In the genomic region with DNA sequence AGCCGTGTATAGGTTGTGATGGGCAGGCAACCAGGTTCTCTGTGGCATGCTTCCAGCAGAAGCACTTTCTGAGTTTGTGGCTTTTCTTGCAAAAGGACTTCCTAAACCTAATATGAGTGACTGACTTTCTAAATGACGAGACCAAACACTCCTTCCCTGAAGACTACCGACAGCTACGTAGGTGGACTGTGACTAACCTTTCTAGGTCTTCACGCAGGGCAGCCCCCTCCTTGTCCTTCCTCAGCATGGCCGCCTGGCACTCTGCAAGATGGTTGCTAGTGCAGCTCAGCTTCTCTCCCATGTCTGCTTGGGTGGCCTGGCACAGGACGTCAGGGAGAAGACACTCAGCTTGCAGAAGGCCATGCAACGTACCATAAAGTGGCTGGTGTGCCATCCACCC, we compare ENCODE assay signal across 16 cellular contexts. TPM values are rescaled to one million over a fixed set of nuclear protein-coding genes. Genes with fewer than 3 reads are reported as not detected.
DNase-seq lines count a peak whose midpoint lies in the region; ATAC-seq and TF ChIP-seq lines count a peak whose summit lies in the region.
"Had no signal": no experiment of that assay in that cellular context is flagged by ENCODE, and none has a peak within 500 bp of the region (broad histone marks: within the 10 kb centered on the region; RNA-seq: fewer than 3 reads in every experiment).

No MANE protein-coding gene starts in this region.

- BruUV-seq in Calu3 (replicated peaks; lab: Mats Ljungman, UMichigan), result no TSS peak

- peak in 1 of 3 donors; percentile 74 for DNase-seq in CD4-positive, CD25-positive, alpha-beta regulatory T cell
- DNase-seq in Peyer's patch, result peak in 1 of 3 donors; percentile 46
- peak; percentile 61 for DNase-seq in activated naive CD8-positive, alpha-beta T cell treated with anti-CD3 and anti-CD28 coated beads for 36 hours
- DNase-seq in RWPE1 (ENCODE audit: low spot score), result no peak
- no peak for DNase-seq in Calu3
- DNase-seq: AML-193, dermis blood vessel endothelial cell, GDM1, kidney, natural killer cell, NCI-H187, OCI-M1, substantia nigra had no signal

- H3K27ac ChIP-seq in CD4-positive, CD25-positive, alpha-beta regulatory T cell (ENCODE audit: insufficient read depth, low read length, poor library complexity, severe bottlenecking), result peak overlapping the region; percentile 71
- H3K27ac ChIP-seq in Peyer's patch (peak overlapping the region in 3 of 4 donors; percentile 10 to 68 (median 33)), RWPE1 (no peak overlapping the region)

- peaks cover 84% of the 10 kb centered on the region for H3K36me3 ChIP-seq in CD4-positive, CD25-positive, alpha-beta regulatory T cell (ENCODE audit: control insufficient read depth, insufficient read depth, low read length)
- H3K36me3 ChIP-seq in Peyer's patch, result peaks cover 0 to 96% (median 3%) of the 10 kb centered on the region in 3 donors

- peaks cover 29 to 65% (median 42%) of the 10 kb centered on the region in 4 donors for H3K4me1 Mint-ChIP-seq in CD4-positive, CD25-positive, alpha-beta regulatory T cell
- peaks cover 58% of the 10 kb centered on the region for H3K4me1 Mint-ChIP-seq in activated naive CD8-positive, alpha-beta T cell treated with anti-CD3 and anti-CD28 coated beads for 36 hours
- H3K4me1 Mint-ChIP-seq in Calu3 (ENCODE audit: low read depth, unreplicated experiment), result no peaks in the 10 kb centered on the region

- no peak overlapping the region for H3K4me3 ChIP-seq in CD4-positive, CD25-positive, alpha-beta regulatory T cell (ENCODE audit: low read depth, low read length)
- no peak overlapping the region for H3K4me3 ChIP-seq in Peyer's patch

- no peak for TF ChIP-seq CTCF in Peyer's patch (IDR thresholded peaks at IDR 0.05)
- no peak for TF ChIP-seq CTCF in RWPE1 (conservative IDR thresholded peaks at IDR 0.05; ENCODE audit: low read depth)
- TF ChIP-seq CTCF in Calu3 (IDR thresholded peaks at IDR 0.05; ENCODE audit: unreplicated experiment), result no peak

- H3K27me3 ChIP-seq in CD4-positive, CD25-positive, alpha-beta regulatory T cell (ENCODE audit: control insufficient read depth, insufficient read depth, low read length), result no peaks in the 10 kb centered on the region
- no peaks in the 10 kb centered on the region for H3K27me3 ChIP-seq in Peyer's patch

- H3K4me3 Mint-ChIP-seq in CD4-positive, CD25-positive, alpha-beta regulatory T cell, result peak overlapping the region in 2 of 4 donors; percentile 67 to 78
- no peak overlapping the region for H3K4me3 Mint-ChIP-seq in activated naive CD8-positive, alpha-beta T cell treated with anti-CD3 and anti-CD28 coated beads for 36 hours
- no peak overlapping the region for H3K4me3 Mint-ChIP-seq in Calu3 (ENCODE audit: low read depth, unreplicated experiment)
- H3K4me3 Mint-ChIP-seq: natural killer cell had no signal

- CTCF ChIA-PET in RWPE1 (lab: Yijun Ruan, JAX), result no interaction called here
- CTCF ChIA-PET in Calu3 (lab: Charles Lee), result no interaction called here

- peaks cover 68% of the 10 kb centered on the region for H3K36me3 Mint-ChIP-seq in CD4-positive, CD25-positive, alpha-beta regulatory T cell
- peaks cover 57% of the 10 kb centered on the region for H3K36me3 Mint-ChIP-seq in activated naive CD8-positive, alpha-beta T cell treated with anti-CD3 and anti-CD28 coated beads for 36 hours
- H3K36me3 Mint-ChIP-seq in Calu3 (ENCODE audit: insufficient read depth, unreplicated experiment), result peaks cover 4% of the 10 kb centered on the region

- H3K4me1 ChIP-seq in CD4-positive, CD25-positive, alpha-beta regulatory T cell (ENCODE audit: control insufficient read depth, insufficient read depth, low read length, poor library complexity, severe bottlenecking), result peaks cover 58% of the 10 kb centered on the region
- peaks cover 0 to 5% (median 0%) of the 10 kb centered on the region in 4 donors for H3K4me1 ChIP-seq in Peyer's patch

- no peaks in the 10 kb centered on the region for H3K9me3 Mint-ChIP-seq in CD4-positive, CD25-positive, alpha-beta regulatory T cell
- H3K9me3 Mint-ChIP-seq in activated naive CD8-positive, alpha-beta T cell treated with anti-CD3 and anti-CD28 coated beads for 36 hours, result no peaks in the 10 kb centered on the region
- H3K9me3 Mint-ChIP-seq in Calu3 (ENCODE audit: low read depth, unreplicated experiment), result no peaks in the 10 kb centered on the region
- H3K9me3 Mint-ChIP-seq: natural killer cell had no signal

- no peaks in the 10 kb centered on the region for H3K9me3 ChIP-seq in CD4-positive, CD25-positive, alpha-beta regulatory T cell (ENCODE audit: control insufficient read depth in 2 of 2, low read length in 2 of 2)
- no peaks in the 10 kb centered on the region for H3K9me3 ChIP-seq in Peyer's patch

- peak overlapping the region; percentile 80 to 89 (median 86) for H3K27ac Mint-ChIP-seq in CD4-positive, CD25-positive, alpha-beta regulatory T cell
- H3K27ac Mint-ChIP-seq in activated naive CD8-positive, alpha-beta T cell treated with anti-CD3 and anti-CD28 coated beads for 36 hours, result peak overlapping the region; percentile 44
- no peak overlapping the region for H3K27ac Mint-ChIP-seq in Calu3 (ENCODE audit: unreplicated experiment)

- peak; percentile 53 to 67 for ATAC-seq in CD4-positive, CD25-positive, alpha-beta regulatory T cell (ENCODE audit: low read depth in 2 of 2)
- peak; percentile 58 for ATAC-seq in GM18858 (IDR thresholded peaks at IDR 0.05; ENCODE audit: unreplicated experiment)
- no peak for ATAC-seq in HG03095 (IDR thresholded peaks at IDR 0.05; ENCODE audit: unreplicated experiment)
- no peak for ATAC-seq in GM18867 (IDR thresholded peaks at IDR 0.05; ENCODE audit: unreplicated experiment)

- POLR2A ChIA-PET in RWPE1 (lab: Yijun Ruan, JAX; ENCODE audit: low non-redundant PET), result no interaction called here

- no peaks in the 10 kb centered on the region for H3K27me3 Mint-ChIP-seq in CD4-positive, CD25-positive, alpha-beta regulatory T cell
- peaks cover 3% of the 10 kb centered on the region for H3K27me3 Mint-ChIP-seq in activated naive CD8-positive, alpha-beta T cell treated with anti-CD3 and anti-CD28 coated beads for 36 hours
- no peaks in the 10 kb centered on the region for H3K27me3 Mint-ChIP-seq in Calu3 (ENCODE audit: unreplicated experiment)

- intact Hi-C loops in Calu3 (cut with micrococcal nuclease; ENCODE audit: unreplicated experiment), result no loop called here

- no peak for TF ChIP-seq POLR2A in Peyer's patch (IDR thresholded peaks at IDR 0.05)

RNA-seq across cellular contexts. Expression of gene CXCR6, which starts 20.9 kb away (rescaled TPM):
- 23.7 TPM for total RNA-seq in CD4-positive, CD25-positive, alpha-beta regulatory T cell
- polyA plus RNA-seq in CD4-positive, CD25-positive, alpha-beta regulatory T cell, result 10 to 100 TPM; 23.7 to 40.3 (median 30.0) TPM
- total RNA-seq in Peyer's patch (1 to 10 TPM in 3 of 4 donors, not detected in 1; 1.7 to 3.6 (median 2.5) TPM), Calu3 (2022) (not detected in 2 replicates)
- total RNA-seq in activated naive CD8-positive, alpha-beta T cell treated with anti-CD3 and anti-CD28 coated beads for 36 hours, result under 1 TPM; 0.49 to 0.58 TPM
- total RNA-seq: dermis blood vessel endothelial cell had no signal

RNA-seq across cellular contexts. Expression of gene FYCO1, which starts 31.5 kb away (rescaled TPM):
- 42.5 TPM for total RNA-seq in CD4-positive, CD25-positive, alpha-beta regulatory T cell
- 1 to 10 TPM; 2.1 to 3.3 (median 2.4) TPM for polyA plus RNA-seq in CD4-positive, CD25-positive, alpha-beta regulatory T cell
- 10 to 100 TPM; 35.8 to 51.2 (median 43.8) TPM for total RNA-seq in Peyer's patch
- 10 to 100 TPM in 1 of 2 experiments, 1 to 10 TPM in 1; 9.4 to 10.2 TPM for total RNA-seq in activated naive CD8-positive, alpha-beta T cell treated with anti-CD3 and anti-CD28 coated beads for 36 hours
- total RNA-seq in Calu3 (2022), result 24.5 and 26.7 TPM in 2 replicates

Comparison
In these comparisons a context has a peak if more than half of its experiments do, and no peak if none do; other contexts are left out.
1. ATAC-seq: peak in CD4-positive, CD25-positive, alpha-beta regulatory T cell (2 of 2) and GM18858 (single experiment); none in HG03095 (single experiment) and GM18867 (single experiment).